In the genomic region with DNA sequence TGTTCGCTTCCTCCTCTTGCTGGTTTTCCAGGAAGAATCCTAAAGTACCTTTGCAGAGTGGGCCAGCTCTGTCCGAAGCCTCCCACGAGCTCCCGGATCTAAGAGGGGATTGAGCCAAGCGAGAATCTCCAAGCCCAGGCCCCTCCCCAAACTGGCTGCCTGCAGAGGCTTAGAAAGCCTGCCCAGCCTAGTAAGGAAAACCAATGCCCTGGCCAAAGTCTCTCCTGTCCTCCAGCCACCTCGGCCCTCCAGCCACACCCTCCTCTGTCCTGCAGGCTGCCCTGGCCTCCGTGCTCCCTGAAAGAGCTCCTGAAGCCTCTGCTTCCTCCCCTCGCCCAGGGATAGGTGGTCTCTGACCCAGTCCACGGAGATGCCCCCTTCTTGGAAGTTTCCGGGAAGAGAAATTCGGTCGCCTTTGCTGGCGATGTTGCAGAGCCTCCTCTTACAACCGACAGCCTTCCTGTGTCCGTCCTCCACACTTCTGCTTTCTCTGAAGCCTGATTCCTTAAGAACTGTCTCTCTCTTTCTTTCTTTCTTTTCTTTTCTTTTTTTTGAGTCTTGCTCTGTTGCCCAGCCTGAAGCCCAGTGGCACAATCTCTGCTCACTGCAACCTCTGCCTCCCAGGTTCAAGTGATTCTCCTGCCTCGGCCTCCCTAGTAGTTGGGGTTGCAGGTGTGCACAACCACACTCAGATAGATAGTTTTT, we compare ENCODE assay signal across 1 cellular context.
TF ChIP-seq lines count a peak whose summit lies in the region.

No MANE protein-coding gene starts in this region.

TF ChIP-seq in IMR-90, 13 proteins besides CTCF, POLR2A, EP300 and RAD21 (continued from another document):
- TF ChIP-seq RFX5 (IDR thresholded peaks at IDR 0.05; ENCODE audit: low read depth, low read length) (no peak), CHD1 (IDR thresholded peaks at IDR 0.05; ENCODE audit: low read depth, low read length) (no peak), CEBPB (IDR thresholded peaks at IDR 0.05; ENCODE audit: low read depth, low read length) (no peak)
